ENCODE assay signal across 8 cellular contexts in the genomic region with DNA sequence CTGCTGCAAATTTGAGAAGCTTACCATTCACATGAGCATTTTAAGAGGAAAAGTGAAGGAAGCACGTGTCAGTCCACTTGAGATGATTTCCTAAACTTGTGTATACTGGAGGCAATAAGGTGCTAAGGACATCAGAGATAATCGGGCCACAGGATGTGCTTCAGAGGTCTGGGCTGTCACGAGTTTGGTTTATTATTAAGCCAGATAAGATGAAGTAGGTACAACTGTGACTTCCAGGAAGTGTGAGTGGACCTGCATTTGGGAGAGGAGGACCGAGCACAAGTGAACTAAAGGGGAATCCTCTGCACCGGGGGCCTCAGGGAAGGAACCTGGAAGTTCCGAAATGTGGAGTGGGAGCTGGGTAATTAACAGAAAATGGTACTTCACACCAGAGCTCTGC. TPM values are rescaled to one million over a fixed set of nuclear protein-coding genes. Genes with fewer than 3 reads are reported as not detected.
DNase-seq lines count a peak whose midpoint lies in the region; ATAC-seq, FAIRE-seq and TF ChIP-seq lines count a peak whose summit lies in the region.

No MANE protein-coding gene starts in this region.

- WGBS in small intestine, 3 donors = 8 to 15% (median 12%) methylated on average over 6 of the region's 6 CpGs

- H3K36me3 ChIP-seq in small intestine (ENCODE audit: control insufficient read depth in 2 of 2, insufficient read depth in 2 of 2, low read length in 2 of 2) = no peaks in the 10 kb centered on the region

- FAIRE-seq in small intestine (lab: Jason Lieb, UNC) = no peak

- DNase-seq in epithelial cell of proximal tubule (ENCODE audit: low read depth) = no peak
- peak; percentile 69 for DNase-seq in small intestine
- DNase-seq in GDM1 (lab: John Stamatoyannopoulos, UW) = no peak
- no peak for DNase-seq in stimulated activated CD4-positive, alpha-beta T cell treated with anti-CD3 and anti-CD28 coated beads, Interleukin-4, amount 100 ng/mL, for 24 hours

- ATAC-seq in GM19467 (IDR thresholded peaks at IDR 0.05; ENCODE audit: unreplicated experiment) (peak; percentile 60), HG03460 (IDR thresholded peaks at IDR 0.05; ENCODE audit: unreplicated experiment) (peak; percentile 49), GM21723 (IDR thresholded peaks at IDR 0.05; ENCODE audit: unreplicated experiment) (no peak)
- ATAC-seq in activated CD4-positive, CD25-positive, alpha-beta regulatory T cell treated with anti-CD3 and anti-CD28 coated beads, Interleukin-2, amount 50 U/mL, for 24 hours = no peak

- peaks cover 0 to 2% of the 10 kb centered on the region in 2 donors for H3K27me3 ChIP-seq in small intestine (ENCODE audit: control insufficient read depth in 2 of 2, insufficient read depth in 2 of 2, low read length in 2 of 2)

- H3K27ac ChIP-seq in small intestine (ENCODE audit: low read depth in 1 of 2, low read length in 1 of 2) = peak overlapping the region; percentile 8 to 19

- H3K9me3 ChIP-seq in small intestine (ENCODE audit: control insufficient read depth, low read depth) = no peaks in the 10 kb centered on the region

- H3K4me1 ChIP-seq in small intestine (ENCODE audit: control insufficient read depth in 2 of 2, insufficient read depth in 1 of 2, low read depth in 1 of 2, low read length in 1 of 2) = no peaks in the 10 kb centered on the region

- H3K4me3 ChIP-seq in epithelial cell of proximal tubule (ENCODE audit: low read depth, low read length) = peak overlapping the region; percentile 84
- peak overlapping the region in 1 of 2 donors; percentile 35 for H3K4me3 ChIP-seq in small intestine (ENCODE audit: low read depth in 1 of 2, low read length in 2 of 2)

- TF ChIP-seq CTCF in epithelial cell of proximal tubule (conservative IDR thresholded peaks at IDR 0.05; ENCODE audit: low read depth, low read length) = no peak

RNA-seq across cellular contexts. Expression of gene SAMD5, which starts 1.4 kb away (rescaled TPM):
- total RNA-seq in epithelial cell of proximal tubule = 0.40 and 1.5 TPM in 2 replicates
- 1 to 10 TPM in 2 of 3 donors, under 1 TPM in 1; 0.67 to 7.6 (median 2.2) TPM for polyA plus RNA-seq in small intestine

Comparison
In these comparisons a context has a peak if more than half of its experiments do, and no peak if none do; other contexts are left out.
1. ATAC-seq: peak in GM19467 (single experiment) and HG03460 (single experiment); none in activated CD4-positive, CD25-positive, alpha-beta regulatory T cell treated with anti-CD3 and anti-CD28 coated beads, Interleukin-2, amount 50 U/mL, for 24 hours (0 of 2) and GM21723 (single experiment).